11 cellular contexts compared by ENCODE assay signal in the genomic region with DNA sequence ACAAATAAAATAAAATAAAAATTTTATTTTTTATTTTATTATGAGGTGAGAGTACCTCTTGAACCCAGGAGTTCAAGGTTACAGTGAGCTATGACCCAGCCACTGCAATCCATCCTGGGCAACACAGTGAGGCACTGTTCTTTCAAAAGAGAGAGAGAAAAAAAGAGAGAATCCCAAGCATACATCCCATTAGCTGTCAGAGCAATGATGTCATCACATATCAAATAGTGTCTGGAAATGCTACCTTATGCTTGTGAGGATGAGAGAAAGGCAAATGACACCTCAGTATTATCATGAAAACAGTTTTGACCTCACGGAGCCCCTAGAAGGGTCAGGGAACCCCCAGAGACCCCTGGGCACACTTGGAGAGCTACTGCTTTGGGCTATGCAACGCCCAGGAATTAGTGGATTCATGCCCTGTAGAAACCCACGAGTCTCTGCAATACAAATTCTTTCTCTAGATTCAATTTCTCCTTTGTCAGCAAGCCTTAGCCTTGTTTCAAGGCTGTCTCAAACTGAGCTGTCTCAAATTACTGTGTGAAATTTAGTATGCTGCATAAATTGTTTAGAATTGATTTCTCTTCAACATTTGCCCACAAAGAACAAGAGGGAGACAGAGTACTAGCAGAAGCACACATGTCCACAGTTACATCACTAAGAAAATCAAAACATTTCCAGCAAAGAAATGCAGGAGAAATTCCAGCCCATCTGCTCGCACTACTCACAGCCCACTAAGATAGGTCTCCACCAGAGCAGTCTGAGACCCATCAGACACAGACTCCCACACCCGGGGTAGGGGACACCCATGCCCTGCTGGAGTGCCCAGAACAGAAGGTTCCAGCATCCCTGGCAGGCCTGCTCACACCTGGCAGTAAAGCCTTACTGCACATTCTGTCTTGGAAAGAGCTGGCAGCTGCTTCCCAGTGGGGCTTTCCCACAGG. TPM values are rescaled to one million over a fixed set of nuclear protein-coding genes. Genes with fewer than 3 reads are reported as not detected.
DNase-seq lines count a peak whose midpoint lies in the region; ATAC-seq and TF ChIP-seq lines count a peak whose summit lies in the region.
"Had no signal": no experiment of that assay in that cellular context is flagged by ENCODE, and none has a peak within 500 bp of the region (broad histone marks: within the 10 kb centered on the region; RNA-seq: fewer than 3 reads in every experiment).

No MANE protein-coding gene starts in this region.

- H3K27me3 Mint-ChIP-seq in Caco-2 (ENCODE audit: insufficient read depth, unreplicated experiment), result no peaks in the 10 kb centered on the region

- peak overlapping the region in 5 of 11 experiments; percentile 3 to 17 (median 10); a peak in 3 of 22 replicates for H3K9ac ChIP-seq in BLaER1 treated with 17β-estradiol and CSF1 and Interleukin-3, amounts not matched to agents 10 nM and 100 nM
- H3K9ac ChIP-seq in SK-N-MC (ENCODE audit: insufficient read length), result no peak overlapping the region

- peaks cover 16 to 78% (median 47%) of the 10 kb centered on the region in 11 experiments; a peak in 21 of 22 replicates for H3K36me3 ChIP-seq in BLaER1 treated with 17β-estradiol and CSF1 and Interleukin-3, amounts not matched to agents 10 nM and 100 nM
- no peaks in the 10 kb centered on the region for H3K36me3 ChIP-seq in SK-N-MC (ENCODE audit: insufficient read depth, low read length)
- H3K36me3 ChIP-seq in Caco-2 (ENCODE audit: control insufficient read depth, insufficient read depth, low read length), result no peaks in the 10 kb centered on the region

- no peak for TF ChIP-seq CTCF in Caco-2 (IDR thresholded peaks at IDR 0.05; ENCODE audit: insufficient read depth in 1 of 2, low read depth in 1 of 2, low read length in 1 of 2, severe bottlenecking in 1 of 2, unreplicated experiment in 1 of 2)

- peaks cover 44 to 92% (median 78%) of the 10 kb centered on the region in 11 experiments for H4K20me1 ChIP-seq in BLaER1 treated with 17β-estradiol and CSF1 and Interleukin-3, amounts not matched to agents 10 nM and 100 nM

- H3K4me1 ChIP-seq in BLaER1 treated with 17β-estradiol and CSF1 and Interleukin-3, amounts not matched to agents 10 nM and 100 nM, result peaks cover 27 to 54% (median 44%) of the 10 kb centered on the region in 10 experiments
- peaks cover under 1% of the 10 kb centered on the region; the same call in 1 of the 2 replicates for H3K4me1 ChIP-seq in Caco-2

- H3K4me3 ChIP-seq in BLaER1 treated with 17β-estradiol and CSF1 and Interleukin-3, amounts not matched to agents 10 nM and 100 nM, result no peak overlapping the region
- H3K4me3 ChIP-seq in SK-N-MC (peak overlapping the region; percentile 47; the same call in 1 of the 2 replicates), Caco-2 (ENCODE audit: low read depth, low read length) (no peak overlapping the region)
- H3K4me3 ChIP-seq: lung had no signal

- peaks cover 5% of the 10 kb centered on the region for H3K4me1 Mint-ChIP-seq in Caco-2 (ENCODE audit: low read depth, unreplicated experiment)

- H3K27ac Mint-ChIP-seq in Caco-2 (ENCODE audit: unreplicated experiment), result no peak overlapping the region
- H3K27ac Mint-ChIP-seq: T-helper 1 cell treated with Interleukin-12 subunit alpha and Interleukin-12 subunit beta and Interleukin-4 antibody, amounts not matched to agents 30 μg/mL and 1 μg/mL, for 36 hours had no signal

- BruUV-seq in Caco-2 (replicated peaks; lab: Mats Ljungman, UMichigan), result no TSS peak

- H3K27ac ChIP-seq in BLaER1 treated with 17β-estradiol and CSF1 and Interleukin-3, amounts not matched to agents 10 nM and 100 nM, result peak overlapping the region in 7 of 11 experiments; percentile 11 to 91 (median 42); a peak in 10 of 22 replicates
- peak overlapping the region; percentile 83 for H3K27ac ChIP-seq in SK-N-MC

- no peak for ATAC-seq in HG02840 (IDR thresholded peaks at IDR 0.05; ENCODE audit: low FRiP score, unreplicated experiment)

- no peaks in the 10 kb centered on the region for H3K9me3 Mint-ChIP-seq in Caco-2 (ENCODE audit: unreplicated experiment)
- H3K9me3 Mint-ChIP-seq: T-helper 1 cell treated with Interleukin-12 subunit alpha and Interleukin-12 subunit beta and Interleukin-4 antibody, amounts not matched to agents 30 μg/mL and 1 μg/mL, for 36 hours had no signal

- H3K36me3 Mint-ChIP-seq in Caco-2 (ENCODE audit: insufficient read depth, unreplicated experiment), result peaks cover 13% of the 10 kb centered on the region

- no peak overlapping the region for H3K4me3 Mint-ChIP-seq in Caco-2 (ENCODE audit: unreplicated experiment)
- H3K4me3 Mint-ChIP-seq: T-helper 1 cell treated with Interleukin-12 subunit alpha and Interleukin-12 subunit beta and Interleukin-4 antibody, amounts not matched to agents 30 μg/mL and 1 μg/mL, for 36 hours had no signal

- CTCF ChIA-PET in Caco-2 (lab: Charles Lee), result no interaction called here

- DNase-seq in SK-N-MC (ENCODE audit: low read depth, low spot score) (no peak), kidney tubule cell (ENCODE audit: low spot score) (peak; percentile 24), NCI-H2196 treated with DMSO at 0.1 percent for 48 hours (lab: John Stamatoyannopoulos, UW; ENCODE audit: unreplicated experiment) (no peak), Caco-2 (no peak)
- DNase-seq: activated T-cell treated with anti-CD3 and anti-CD28 coated beads, Interleukin-2, amount 50 U/mL, for 1 hour; COR-L47 had no signal

- no peaks in the 10 kb centered on the region for H3K27me3 ChIP-seq in BLaER1 treated with 17β-estradiol and CSF1 and Interleukin-3, amounts not matched to agents 10 nM and 100 nM
- H3K27me3 ChIP-seq in Caco-2 (replicated peaks; ENCODE audit: control insufficient read depth, insufficient read depth, low read length), result no peaks in the 10 kb centered on the region

- H3K4me2 ChIP-seq in BLaER1 treated with 17β-estradiol and CSF1 and Interleukin-3, amounts not matched to agents 10 nM and 100 nM, result peak overlapping the region in 3 of 11 experiments; percentile 6 to 13 (median 8); a peak in 1 of 22 replicates

- H3K9me3 ChIP-seq in BLaER1 treated with 17β-estradiol and CSF1 and Interleukin-3, amounts not matched to agents 10 nM and 100 nM (replicated peaks in 1 of 11), result peaks cover 0 to 8% (median 0%) of the 10 kb centered on the region in 11 experiments; a peak in 2 of 22 replicates
- H3K9me3 ChIP-seq in SK-N-MC (ENCODE audit: low read depth, low read length), result no peaks in the 10 kb centered on the region
- H3K9me3 ChIP-seq in Caco-2, result no peaks in the 10 kb centered on the region

- intact Hi-C loops in Caco-2 (cut with micrococcal nuclease; ENCODE audit: unreplicated experiment), result no loop called here

- POLR2A ChIA-PET in Caco-2 (lab: Charles Lee), result no interaction called here

RNA-seq across cellular contexts. Expression of a gene that starts 18.1 kb away (rescaled TPM):
- total RNA-seq in Caco-2 (2022), result 65.6 and 67.9 TPM in 2 replicates

RNA-seq across cellular contexts. Expression of a gene that starts 27.0 kb away (rescaled TPM):
- total RNA-seq in Caco-2 (2022), result not detected in 2 replicates
- total RNA-seq: ureter had no signal

RNA-seq across cellular contexts. Expression of a gene that starts 40.3 kb away (rescaled TPM):
- 16.6 and 16.9 TPM in 2 replicates for total RNA-seq in Caco-2 (2022)

RNA-seq across cellular contexts. Expression of a gene that starts 45.9 kb away (rescaled TPM):
- total RNA-seq in Caco-2 (2022), result not detected in 2 replicates
- total RNA-seq: lung, ureter had no signal
